In the genomic region with DNA sequence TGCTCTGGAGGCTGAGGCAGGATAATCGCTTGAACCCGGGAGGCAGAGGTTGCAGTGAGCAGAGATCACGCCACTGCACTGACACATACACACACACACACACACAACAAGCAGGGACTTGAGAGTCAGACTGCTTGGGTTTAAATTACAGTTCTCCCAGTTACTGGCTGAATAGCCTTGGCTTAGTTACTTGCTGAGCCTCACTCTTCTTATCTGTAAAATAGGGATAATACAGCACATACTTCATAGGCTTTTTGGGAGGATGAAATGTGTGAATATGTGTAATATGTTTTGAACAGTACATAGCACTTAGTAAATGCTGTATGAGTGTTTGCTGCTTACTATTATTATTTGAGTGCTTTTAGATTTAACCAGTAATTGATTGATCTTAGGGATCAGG, we compare ENCODE assay signal across 10 cellular contexts. TPM values are rescaled to one million over a fixed set of nuclear protein-coding genes. Genes with fewer than 3 reads are reported as not detected.
A peak's percentile ranks its signal among the peaks of the same experiment; 100 is the strongest.
DNase-seq lines count a peak whose midpoint lies in the region; ATAC-seq, FAIRE-seq and TF ChIP-seq lines count a peak whose summit lies in the region.
"Had no signal": no experiment of that assay in that cellular context is flagged by ENCODE, and none has a peak within 500 bp of the region (broad histone marks: within the 10 kb centered on the region; RNA-seq: fewer than 3 reads in every experiment).

No MANE protein-coding gene starts in this region.

- H3K9me3 ChIP-seq in CD4-positive, alpha-beta T cell (ENCODE audit: control insufficient read depth, low read length): no peaks in the 10 kb centered on the region
- no peaks in the 10 kb centered on the region for H3K9me3 ChIP-seq in GM12878 (replicated peaks; ENCODE audit: control insufficient read depth, insufficient read depth, low read length)
- H3K9me3 ChIP-seq: testis had no signal

- TF ChIP-seq POLR2A in GM12878 (IDR thresholded peaks at IDR 0.05; ENCODE audit: low read depth, low read length): no peak

- no peaks in the 10 kb centered on the region for H3K27me3 Mint-ChIP-seq in CD4-positive, alpha-beta T cell
- H3K27me3 Mint-ChIP-seq in HFFc6 (ENCODE audit: insufficient read depth) (no peaks in the 10 kb centered on the region), natural killer cell (ENCODE audit: low read depth in 2 of 2) (no peaks in the 10 kb centered on the region)
- no peaks in the 10 kb centered on the region for H3K27me3 Mint-ChIP-seq in activated T-helper 1 cell treated with anti-CD3 and anti-CD28 coated beads, Interleukin-12 subunit alpha, Interleukin-12 subunit beta, Interleukin-2, Interleukin-4 antibody, amounts not matched to agents 30 ng/mL and 10 ng/mL and 1 ng/mL, durations not matched to agents 14 hours and 24 hours and 36 hours (ENCODE audit: insufficient read depth)

- POLR2A ChIA-PET in CD4-positive, alpha-beta T cell (lab: Charles Lee): interaction anchor here (0.9 to 1.7 kb wide), 3 partner anchors 37 to 52 kb away, joined by 3 to 8 read pairs (median 4); no protein-coding TSS in a partner anchor
- POLR2A ChIA-PET in GM12878 (lab: Charles Lee): no interaction called here

- intact Hi-C loops in CD4-positive, alpha-beta T cell (cut with DNase I, micrococcal nuclease): no loop called here
- intact Hi-C loops in GM12878 (cut with micrococcal nuclease; ENCODE audit: unreplicated experiment): no loop called here
- intact Hi-C loops in natural killer cell (cut with micrococcal nuclease): loop anchor here (2.0 kb wide), 1 partner anchor 14 kb away; no protein-coding TSS in a partner anchor
- intact Hi-C loops in left ventricle myocardium superior (cut with micrococcal nuclease): no loop called here
- intact Hi-C loops in activated T-helper 1 cell treated with anti-CD3 and anti-CD28 coated beads, Interleukin-12 subunit alpha, Interleukin-12 subunit beta, Interleukin-2, Interleukin-4 antibody, amounts not matched to agents 30 ng/mL and 10 ng/mL and 1 ng/mL, durations not matched to agents 14 hours and 24 hours and 36 hours (cut with micrococcal nuclease): no loop called here

- in situ Hi-C loops in GM12878 (cut with MboI): no loop called here

- no peaks in the 10 kb centered on the region for H3K27me3 ChIP-seq in CD4-positive, alpha-beta T cell (ENCODE audit: control insufficient read depth, insufficient read depth, low read length)
- no peaks in the 10 kb centered on the region for H3K27me3 ChIP-seq in GM12878 (replicated peaks in 1 of 2; ENCODE audit: control insufficient read depth in 2 of 2, insufficient read depth in 2 of 2, low read length in 1 of 2)
- H3K27me3 ChIP-seq: testis had no signal

- DNase-seq in CD4-positive, alpha-beta T cell: no peak
- DNase-seq in HFFc6 (no peak), GM12878 (ENCODE audit: low read depth, low spot score) (no peak), natural killer cell (no peak), left ventricle myocardium superior (no peak)
- DNase-seq in activated T-helper 1 cell treated with anti-CD3 and anti-CD28 coated beads, Interleukin-12 subunit alpha, Interleukin-12 subunit beta, Interleukin-2, Interleukin-4 antibody, amounts not matched to agents 30 ng/mL and 10 ng/mL and 1 ng/mL, durations not matched to agents 14 hours and 24 hours and 36 hours (ENCODE audit: low spot score): no peak
- DNase-seq: midbrain, testis had no signal

- no peak for TF ChIP-seq CTCF in CD4-positive, alpha-beta T cell (IDR thresholded peaks at IDR 0.05)
- TF ChIP-seq CTCF in HFFc6 (IDR thresholded peaks at IDR 0.05) (no peak), GM12878 (IDR thresholded peaks at IDR 0.05 in 2 of 3, conservative IDR thresholded peaks at IDR 0.05 in 1 of 3; ENCODE audit: control insufficient read depth in 2 of 3, extremely low read depth in 1 of 3, insufficient read depth in 1 of 3, low read depth in 3 of 3, low read length in 3 of 3) (no peak), natural killer cell (IDR thresholded peaks at IDR 0.05) (no peak)

- no peak for TF ChIP-seq RAD21 in GM12878 (IDR thresholded peaks at IDR 0.05; ENCODE audit: insufficient read depth, low read depth, low read length)

- peaks cover 48% of the 10 kb centered on the region for H3K4me1 ChIP-seq in GM12878 (ENCODE audit: control insufficient read depth, insufficient read depth, low read length)

- H3K36me3 ChIP-seq in GM12878 (ENCODE audit: control insufficient read depth in 2 of 2, insufficient read depth in 2 of 2, low read length in 1 of 2): peaks cover 2 to 23% of the 10 kb centered on the region in 2 experiments

- H3K4me2 ChIP-seq in GM12878 (ENCODE audit: control insufficient read depth, insufficient read depth): peak overlapping the region; percentile 56

- no TSS peak for BruUV-seq in GM12878 (replicated peaks; lab: Mats Ljungman, UMichigan)

- CTCF ChIA-PET in CD4-positive, alpha-beta T cell (lab: Charles Lee): no interaction called here
- CTCF ChIA-PET in GM12878 (lab: Yijun Ruan, JAX): no interaction called here

- SMC1A ChIA-PET in GM12878 (lab: Charles Lee; ENCODE audit: uncharacterized antibody, unreplicated experiment): interaction anchor here (0.9 to 2.4 kb wide), 3 partner anchors 16 to 52 kb away, joined by 3 to 10 read pairs (median 5); no protein-coding TSS in a partner anchor

- H3K4me3 ChIP-seq in GM12878: no peak overlapping the region
- H3K4me3 ChIP-seq: SK-N-MC, testis had no signal

- H4K20me1 ChIP-seq in GM12878 (ENCODE audit: control insufficient read depth, insufficient read depth): peaks cover 11% of the 10 kb centered on the region; the same call in 1 of the 2 replicates

- peak overlapping the region; percentile 83 for H3K27ac Mint-ChIP-seq in CD4-positive, alpha-beta T cell
- H3K27ac Mint-ChIP-seq in HFFc6 (peak overlapping the region; percentile 53), natural killer cell (peak overlapping the region; percentile 51 to 73)
- H3K27ac Mint-ChIP-seq in activated T-helper 1 cell treated with anti-CD3 and anti-CD28 coated beads, Interleukin-12 subunit alpha, Interleukin-12 subunit beta, Interleukin-2, Interleukin-4 antibody, amounts not matched to agents 30 ng/mL and 10 ng/mL and 1 ng/mL, durations not matched to agents 14 hours and 24 hours and 36 hours: no peak overlapping the region

- peaks cover 89% of the 10 kb centered on the region for H3K79me2 ChIP-seq in GM12878 (ENCODE audit: control insufficient read depth, insufficient read depth, low read length)

- TF ChIP-seq EP300 in GM12878 (IDR thresholded peaks at IDR 0.05; ENCODE audit: borderline replicate concordance in 1 of 2, control insufficient read depth in 1 of 2, low read depth in 2 of 2, low read length in 2 of 2): no peak

- no peak for ATAC-seq in CD4-positive, alpha-beta T cell (ENCODE audit: poor library complexity)
- no peak for ATAC-seq in GM12878
- no peak for ATAC-seq in natural killer cell
- no peak for ATAC-seq in GM21528 (IDR thresholded peaks at IDR 0.05; ENCODE audit: low FRiP score, unreplicated experiment)
- no peak for ATAC-seq in left ventricle myocardium superior

- H3K9ac ChIP-seq in GM12878 (ENCODE audit: control insufficient read depth, insufficient read depth, low read length): 0 out of 2 replicates have a peak overlapping the region, but pooled peaks have one; percentile 2

- no peak overlapping the region for H2AFZ ChIP-seq in GM12878 (ENCODE audit: control insufficient read depth, low read depth, low read length)

- H3K4me3 Mint-ChIP-seq in CD4-positive, alpha-beta T cell: peak overlapping the region; percentile 71
- H3K4me3 Mint-ChIP-seq in HFFc6 (no peak overlapping the region), natural killer cell (peak overlapping the region; percentile 72)
- H3K4me3 Mint-ChIP-seq in activated T-helper 1 cell treated with anti-CD3 and anti-CD28 coated beads, Interleukin-12 subunit alpha, Interleukin-12 subunit beta, Interleukin-2, Interleukin-4 antibody, amounts not matched to agents 30 ng/mL and 10 ng/mL and 1 ng/mL, durations not matched to agents 14 hours and 24 hours and 36 hours: no peak overlapping the region

- peaks cover 97% of the 10 kb centered on the region for H3K36me3 Mint-ChIP-seq in CD4-positive, alpha-beta T cell (ENCODE audit: low read depth)
- H3K36me3 Mint-ChIP-seq in HFFc6 (ENCODE audit: low read depth) (peaks cover 25% of the 10 kb centered on the region), natural killer cell (peaks cover 16% of the 10 kb centered on the region)
- peaks cover 27% of the 10 kb centered on the region for H3K36me3 Mint-ChIP-seq in activated T-helper 1 cell treated with anti-CD3 and anti-CD28 coated beads, Interleukin-12 subunit alpha, Interleukin-12 subunit beta, Interleukin-2, Interleukin-4 antibody, amounts not matched to agents 30 ng/mL and 10 ng/mL and 1 ng/mL, durations not matched to agents 14 hours and 24 hours and 36 hours (ENCODE audit: low read depth)

- peak overlapping the region; percentile 14 for H3K27ac ChIP-seq in CD4-positive, alpha-beta T cell (ENCODE audit: low read depth, low read length)
- no peak overlapping the region for H3K27ac ChIP-seq in GM12878 (ENCODE audit: control insufficient read depth, insufficient read depth)
- H3K27ac ChIP-seq: testis had no signal

- H3K4me1 Mint-ChIP-seq in CD4-positive, alpha-beta T cell (ENCODE audit: low read depth): peaks cover 92% of the 10 kb centered on the region
- H3K4me1 Mint-ChIP-seq in HFFc6 (ENCODE audit: low read depth) (peaks cover 64% of the 10 kb centered on the region), natural killer cell (peaks cover 84 to 85% of the 10 kb centered on the region in 2 donors)
- H3K4me1 Mint-ChIP-seq in activated T-helper 1 cell treated with anti-CD3 and anti-CD28 coated beads, Interleukin-12 subunit alpha, Interleukin-12 subunit beta, Interleukin-2, Interleukin-4 antibody, amounts not matched to agents 30 ng/mL and 10 ng/mL and 1 ng/mL, durations not matched to agents 14 hours and 24 hours and 36 hours (ENCODE audit: low read depth): peaks cover 64% of the 10 kb centered on the region

- FAIRE-seq in GM12878 (lab: Jason Lieb, UNC): no peak

- RAD21 ChIA-PET in GM12878 (lab: Charles Lee; ENCODE audit: unreplicated experiment): no interaction called here

- H3K9me3 Mint-ChIP-seq in CD4-positive, alpha-beta T cell: no peaks in the 10 kb centered on the region
- no peaks in the 10 kb centered on the region for H3K9me3 Mint-ChIP-seq in HFFc6
- no peaks in the 10 kb centered on the region for H3K9me3 Mint-ChIP-seq in natural killer cell
- H3K9me3 Mint-ChIP-seq in activated T-helper 1 cell treated with anti-CD3 and anti-CD28 coated beads, Interleukin-12 subunit alpha, Interleukin-12 subunit beta, Interleukin-2, Interleukin-4 antibody, amounts not matched to agents 30 ng/mL and 10 ng/mL and 1 ng/mL, durations not matched to agents 14 hours and 24 hours and 36 hours: no peaks in the 10 kb centered on the region

- 70% methylated on average over 3 of the region's 3 CpGs for WGBS in GM12878 (ENCODE audit: insufficient coverage, insufficient replicate concordance, low lambda C conversion rate, missing lambda C conversion rate)

RNA-seq across cellular contexts. Expression of gene CDC42, which starts 23.8 kb away (rescaled TPM):
- total RNA-seq in CD4-positive, alpha-beta T cell: 100 to 1,000 TPM; 375 to 379 TPM
- total RNA-seq in HFFc6 (2021; fragmentation: NEBNext Ultra II Directional; extraction: Animal tissue kit (Norgen Biotek cat#: 25700)): 100 to 1,000 TPM; 273 to 298 (median 280) TPM
- total RNA-seq in GM12878 (2013; cell fraction: nucleolus; rRNA removed): 56.5 and 59.3 TPM in 2 replicates
- total RNA-seq in GM12878 (2014; rRNA removed) (350 and 429 TPM in 2 replicates), GM12878 (2014; rRNA removed; fragmentation: Illumina TruSeq; extraction: Trizol) (418 and 422 TPM in 2 replicates), GM12878 (2021) (302 and 307 TPM in 2 replicates), natural killer cell (100 to 1,000 TPM; 454 to 470 (median 463) TPM), left ventricle myocardium superior (130 TPM)
- 600 TPM for polyA plus RNA-seq in GM12878 (2011; ENCODE audit: low read depth)
- polyA plus RNA-seq in GM12878 (2011; rRNA removed) (479 and 776 TPM in 2 replicates), GM12878 (2014; fragmentation: Illumina TruSeq; extraction: Trizol) (426 and 542 TPM in 2 replicates), GM12878 (2014; fragmentation: Nextera tagmentation; extraction: Ambion mirVana) (100 to 1,000 TPM; 286 to 442 TPM), GM12878 (2014; rRNA removed) (230 and 275 TPM in 2 replicates), GM12878 (2016; fragmentation: Nextera tagmentation; extraction: Ambion mirVana) (100 to 1,000 TPM; 184 to 200 TPM)
- polyA plus RNA-seq in GM12878 (2011; cell fraction: cytosol; rRNA removed): 185 and 243 TPM in 2 replicates
- 95.9 and 111 TPM in 2 replicates for polyA plus RNA-seq in GM12878 (2011; cell fraction: nucleus; rRNA removed)
- 274 and 336 TPM in 2 replicates for polyA plus RNA-seq in GM12878 (2012)
- polyA minus RNA-seq in GM12878 (2011; rRNA and poly(A)+ RNA removed): 265 and 457 TPM in 2 replicates
- polyA minus RNA-seq in GM12878 (2011; cell fraction: cytosol; rRNA and poly(A)+ RNA removed): 121 and 123 TPM in 2 replicates
- 21.6 and 24.3 TPM in 2 replicates for polyA minus RNA-seq in GM12878 (2011; cell fraction: nucleus; rRNA and poly(A)+ RNA removed)
- total RNA-seq in activated T-helper 1 cell treated with anti-CD3 and anti-CD28 coated beads, Interleukin-12 subunit alpha, Interleukin-12 subunit beta, Interleukin-2, Interleukin-4 antibody, amounts not matched to agents 30 ng/mL and 10 ng/mL and 1 ng/mL, durations not matched to agents 14 hours and 24 hours and 36 hours: 293 and 318 TPM in 2 replicates

Comparison
In these comparisons a context has a peak if more than half of its experiments do, and no peak if none do; other contexts are left out.
1. H3K4me3 Mint-ChIP-seq: peak in CD4-positive, alpha-beta T cell (single experiment) and natural killer cell (single experiment); none in HFFc6 (single experiment) and activated T-helper 1 cell treated with anti-CD3 and anti-CD28 coated beads, Interleukin-12 subunit alpha, Interleukin-12 subunit beta, Interleukin-2, Interleukin-4 antibody, amounts not matched to agents 30 ng/mL and 10 ng/mL and 1 ng/mL, durations not matched to agents 14 hours and 24 hours and 36 hours (single experiment).